In the genomic region with DNA sequence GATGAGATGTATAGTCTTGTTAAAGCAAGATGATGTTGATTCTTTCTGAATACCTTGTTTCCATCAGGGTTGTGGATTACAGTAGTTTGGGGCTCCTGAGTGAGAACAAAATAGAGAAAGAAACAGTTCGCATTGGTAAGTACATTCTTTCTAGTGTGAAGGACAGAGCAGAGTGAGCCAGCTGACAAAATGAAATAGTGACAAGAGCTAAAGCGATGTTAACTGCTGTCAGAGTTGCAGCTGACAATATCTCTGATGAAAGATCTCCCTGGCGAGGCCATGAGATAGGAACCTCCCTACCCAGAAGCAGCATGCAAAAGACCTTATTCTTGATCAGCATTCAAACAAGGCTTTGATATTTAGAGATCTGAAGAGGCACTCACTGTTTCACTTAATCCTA, we compare ENCODE assay signal across 23 cellular contexts.
"Had no signal": no experiment of that assay in that cellular context is flagged by ENCODE, and none has a peak within 500 bp of the region (broad histone marks: within the 10 kb centered on the region; RNA-seq: fewer than 3 reads in every experiment).

No MANE protein-coding gene starts in this region.

- H3K36me3 ChIP-seq: colonic mucosa, pancreas had no signal

- H2AFZ ChIP-seq: hepatocyte had no signal

- H3K9me3 ChIP-seq: colonic mucosa, esophagus muscularis mucosa, pancreas, right lobe of liver, vagina had no signal

- H3K4me2 ChIP-seq: hepatocyte had no signal

- H3K4me1 ChIP-seq: colonic mucosa, vagina had no signal

- DNase-seq: activated CD4-positive, alpha-beta T cell treated with anti-CD3 and anti-CD28 coated beads for 1 hour; activated CD8-positive, alpha-beta memory T cell treated with anti-CD3 and anti-CD28 coated beads for 24 hours; activated CD8-positive, alpha-beta memory T cell treated with anti-CD3 and anti-CD28 coated beads, Interleukin-2, amount 50 U/mL, for 4 hours; activated T-cell treated with anti-CD3 and anti-CD28 coated beads, Interleukin-2, amount 50 U/mL, for 24 hours; aorta; colonic mucosa; dorsolateral prefrontal cortex; effector memory CD8-positive, alpha-beta T cell; immature natural killer cell; natural killer cell; pancreas; right lobe of liver; stimulated activated CD4-positive, alpha-beta T cell treated with anti-CD3 and anti-CD28 coated beads, Interleukin-2, amount 100 ng/mL, for 48 hours; stimulated activated CD8-positive, alpha-beta memory T cell treated with anti-CD3 and anti-CD28 coated beads, Interleukin-4, amount 100 ng/mL, for 48 hours; stimulated activated naive B cell treated with anti-CD40 and anti-IgM and Interleukin-4, amounts not matched to agents 10 μg/mL and 1 μg/mL and 100 μg/mL, for 72 hours; T-helper 9 cell; trophoblast cell had no signal

- H3K4me3 ChIP-seq: colonic mucosa, dorsolateral prefrontal cortex, esophagus muscularis mucosa, hepatocyte, pancreas, right lobe of liver, vagina had no signal

- H3K27ac ChIP-seq: colonic mucosa, dorsolateral prefrontal cortex, esophagus muscularis mucosa, hepatocyte, pancreas, right lobe of liver, vagina had no signal

- H3K79me2 ChIP-seq: hepatocyte had no signal

- H3K27me3 ChIP-seq: colonic mucosa, dorsolateral prefrontal cortex, esophagus muscularis mucosa, hepatocyte, pancreas, right lobe of liver, vagina had no signal

- ATAC-seq: activated naive CD4-positive, alpha-beta T cell treated with anti-CD3 and anti-CD28 coated beads, Interleukin-2, amount 50 U/mL, for 72 hours; activated T-helper 17 cell treated with anti-CD3 and anti-CD28 coated beads, Interleukin-2, amount 50 U/mL, for 72 hours; effector memory CD8-positive, alpha-beta T cell; left lobe of liver; natural killer cell; pancreas; right lobe of liver; stimulated activated naive B cell treated with anti-CD40 and anti-IgM and Interleukin-4, amounts not matched to agents 10 μg/mL and 1 μg/mL and 100 μg/mL, for 72 hours had no signal
